10 cellular contexts compared by ENCODE assay signal in the genomic region with DNA sequence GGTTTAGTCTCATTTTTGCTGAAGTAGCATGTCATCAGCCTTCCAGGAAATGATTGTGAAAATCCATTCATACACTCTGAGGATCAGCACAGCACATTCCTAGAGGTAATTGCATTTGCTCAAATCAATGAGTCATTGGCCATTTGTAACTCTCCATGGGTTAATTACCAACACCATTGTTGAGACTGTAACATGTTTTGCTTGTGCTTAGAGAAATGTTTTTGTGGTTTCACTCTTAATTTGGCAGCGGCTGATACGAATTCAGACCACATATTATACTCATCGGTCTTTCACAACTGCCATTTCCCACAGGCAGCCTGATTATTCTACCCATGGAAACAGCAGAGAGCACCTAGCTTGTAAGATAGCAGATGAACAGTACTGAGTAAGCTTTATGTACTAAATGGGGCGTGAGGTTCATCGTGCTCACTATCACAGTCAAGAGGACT.
A peak's percentile ranks its signal among the peaks of the same experiment; 100 is the strongest.
DNase-seq lines count a peak whose midpoint lies in the region; ATAC-seq lines count a peak whose summit lies in the region.
"Had no signal": no experiment of that assay in that cellular context is flagged by ENCODE, and none has a peak within 500 bp of the region (broad histone marks: within the 10 kb centered on the region; RNA-seq: fewer than 3 reads in every experiment).

No MANE protein-coding gene starts in this region.

- no peaks in the 10 kb centered on the region for H3K36me3 Mint-ChIP-seq in activated naive CD4-positive, alpha-beta T cell treated with anti-CD3 and anti-CD28 coated beads, Interleukin-2, amount 50 U/mL, for 72 hours
- H3K36me3 Mint-ChIP-seq: mesothelial cell of epicardium; stimulated activated naive B cell treated with anti-CD40 and anti-IgM and Interleukin-4, amounts not matched to agents 10 μg/mL and 1 μg/mL and 100 μg/mL, for 72 hours had no signal

- no peaks in the 10 kb centered on the region for H3K9me3 Mint-ChIP-seq in activated naive CD4-positive, alpha-beta T cell treated with anti-CD3 and anti-CD28 coated beads, Interleukin-2, amount 50 U/mL, for 72 hours

- peak; percentile 28 to 88 for ATAC-seq in activated naive CD4-positive, alpha-beta T cell treated with anti-CD3 and anti-CD28 coated beads, Interleukin-2, amount 50 U/mL, for 72 hours
- ATAC-seq in esophagus mucosa, result peak; percentile 94
- ATAC-seq: stimulated activated naive B cell treated with anti-CD40 and anti-IgM and Interleukin-4, amounts not matched to agents 10 μg/mL and 1 μg/mL and 100 μg/mL, for 72 hours had no signal

- H3K27ac ChIP-seq in substantia nigra (ENCODE audit: low read depth, low read length, poor library complexity, severe bottlenecking), result no peak overlapping the region

- peak in 1 of 2 donors; percentile 12 for DNase-seq in activated naive CD4-positive, alpha-beta T cell treated with anti-CD3 and anti-CD28 coated beads, Interleukin-2, amount 50 U/mL, for 72 hours (ENCODE audit: low spot score in 2 of 2)
- DNase-seq in activated naive CD4-positive, alpha-beta T cell treated with anti-CD3 and anti-CD28 coated beads, Interleukin-2, amount 50 U/mL, for 16 hours, result no peak
- peak; percentile 84 for DNase-seq in NCI-H69 (lab: John Stamatoyannopoulos, UW)
- peak; percentile 31 for DNase-seq in stimulated activated CD8-positive, alpha-beta memory T cell treated with anti-CD3 and anti-CD28 coated beads, Interleukin-4, amount 100 ng/mL, for 48 hours
- DNase-seq in substantia nigra (lab: John Stamatoyannopoulos, UW), result no peak
- no peak for DNase-seq in activated effector memory CD4-positive, alpha-beta T cell treated with Interleukin-2 at 50 U/mL for 16 hours
- DNase-seq in activated CD8-positive, alpha-beta memory T cell treated with anti-CD3 and anti-CD28 coated beads, Interleukin-2, amount 50 U/mL, for 4 hours, result no peak
- DNase-seq: stimulated activated naive B cell treated with anti-CD40 and anti-IgM and Interleukin-4, amounts not matched to agents 10 μg/mL and 1 μg/mL and 100 μg/mL, for 72 hours had no signal

- H3K27ac Mint-ChIP-seq in activated naive CD4-positive, alpha-beta T cell treated with anti-CD3 and anti-CD28 coated beads, Interleukin-2, amount 50 U/mL, for 72 hours, result no peak overlapping the region
- H3K27ac Mint-ChIP-seq: mesothelial cell of epicardium; stimulated activated naive B cell treated with anti-CD40 and anti-IgM and Interleukin-4, amounts not matched to agents 10 μg/mL and 1 μg/mL and 100 μg/mL, for 72 hours had no signal

Comparison
In these comparisons a context has a peak if more than half of its experiments do, and no peak if none do; other contexts are left out.
1. DNase-seq: peak in NCI-H69 (single experiment) and stimulated activated CD8-positive, alpha-beta memory T cell treated with anti-CD3 and anti-CD28 coated beads, Interleukin-4, amount 100 ng/mL, for 48 hours (single experiment); none in activated naive CD4-positive, alpha-beta T cell treated with anti-CD3 and anti-CD28 coated beads, Interleukin-2, amount 50 U/mL, for 16 hours (single experiment), substantia nigra (0 of 49), activated effector memory CD4-positive, alpha-beta T cell treated with Interleukin-2 at 50 U/mL for 16 hours (single experiment) and activated CD8-positive, alpha-beta memory T cell treated with anti-CD3 and anti-CD28 coated beads, Interleukin-2, amount 50 U/mL, for 4 hours (single experiment).